ENCODE assay signal across 13 cellular contexts in genomic region chr14:96086032-96086431, GRCh38. TPM values are rescaled to one million over a fixed set of nuclear protein-coding genes. Genes with fewer than 3 reads are reported as not detected.
A peak's percentile ranks its signal among the peaks of the same experiment; 100 is the strongest.
DNase-seq lines count a peak whose midpoint lies in the region; ATAC-seq and TF ChIP-seq lines count a peak whose summit lies in the region.
"Had no signal": no experiment of that assay in that cellular context is flagged by ENCODE, and none has a peak within 500 bp of the region (broad histone marks: within the 10 kb centered on the region; RNA-seq: fewer than 3 reads in every experiment).

No MANE protein-coding gene starts in this region.

- no peak for TF ChIP-seq CTCF in fibroblast of pulmonary artery (IDR thresholded peaks at IDR 0.05; ENCODE audit: low read length, missing control alignments)
- no peak for TF ChIP-seq CTCF in sigmoid colon (IDR thresholded peaks at IDR 0.05)

- TF ChIP-seq EP300 in sigmoid colon (IDR thresholded peaks at IDR 0.05): no peak

- no peak for ATAC-seq in GM21360 (IDR thresholded peaks at IDR 0.05; ENCODE audit: unreplicated experiment)
- ATAC-seq: activated CD8-positive, alpha-beta T cell treated with anti-CD3 and anti-CD28 coated beads for 36 hours had no signal

- H3K27me3 ChIP-seq in sigmoid colon: no peaks in the 10 kb centered on the region

- H3K9me3 ChIP-seq in sigmoid colon: no peaks in the 10 kb centered on the region
- H3K9me3 ChIP-seq: spleen had no signal

- no peak overlapping the region for H3K27ac ChIP-seq in sigmoid colon
- H3K27ac ChIP-seq: spleen had no signal

- WGBS in sigmoid colon, 2 donors: 53 to 54% methylated on average over 3 of the region's 3 CpGs

- peaks cover 0 to 29% (median 16%) of the 10 kb centered on the region in 4 donors for H3K4me1 ChIP-seq in sigmoid colon

- in situ Hi-C loops in SK-MEL-5 (cut with HindIII; ENCODE audit: low pct_unique_long_range_greater_than_20kb, low sequenced_read_pairs): no loop called here

- no peak for TF ChIP-seq POLR2A in sigmoid colon (IDR thresholded peaks at IDR 0.05)

- intact Hi-C loops in sigmoid colon (cut with DNase I): no loop called here

- H3K4me3 ChIP-seq in fibroblast of pulmonary artery (replicated peaks; ENCODE audit: low read depth, low read length) (no peak overlapping the region), sigmoid colon (no peak overlapping the region)
- H3K4me3 ChIP-seq: spleen had no signal

- DNase-seq in EL: peak; percentile 88
- peak; percentile 19 for DNase-seq in SK-MEL-5 (ENCODE audit: low read depth, low spot score)
- peak; percentile 53 for DNase-seq in fibroblast of pulmonary artery (ENCODE audit: low read depth)
- peak; percentile 32 for DNase-seq in sigmoid colon
- no peak for DNase-seq in activated gamma-delta T cell treated with Interleukin-2 at 50 U/mL for 16 hours
- no peak for DNase-seq in activated T-cell treated with anti-CD3 and anti-CD28 coated beads, Interleukin-2, amount 50 U/mL, for 48 hours
- DNase-seq in HT-29 (ENCODE audit: low spot score): no peak
- DNase-seq: effector CD8-positive, alpha-beta T cell; NCI-H1105 treated with DMSO at 0.1 percent for 48 hours; T-helper 1 cell had no signal

- peaks cover 0 to 32% (median 3%) of the 10 kb centered on the region in 4 donors for H3K36me3 ChIP-seq in sigmoid colon

RNA-seq across cellular contexts. Expression of gene C14orf132, which starts 46.9 kb away (rescaled TPM):
- total RNA-seq in SK-MEL-5 (2014; rRNA removed; shearing (Covaris generic)): 0.77 and 0.87 TPM in 2 replicates
- polyA plus RNA-seq in SK-MEL-5 (2015; cell fraction: cytosol; rRNA removed): 0.98 and 2.6 TPM in 2 replicates
- 2.2 and 2.4 TPM in 2 replicates for polyA plus RNA-seq in SK-MEL-5 (2015; cell fraction: nucleus; rRNA removed)
- total RNA-seq in sigmoid colon: 10 to 100 TPM; 10.4 to 30.4 (median 23.6) TPM
- polyA plus RNA-seq in sigmoid colon: 1 to 10 TPM; 2.4 to 4.3 (median 3.2) TPM
- not detected in 2 replicates for total RNA-seq in HT-29 (2014; rRNA removed; shearing (Covaris generic))

Comparison
In these comparisons a context has a peak if more than half of its experiments do, and no peak if none do; other contexts are left out.
1. DNase-seq: peak in EL (single experiment), SK-MEL-5 (single experiment), fibroblast of pulmonary artery (single experiment) and sigmoid colon (single experiment); none in activated gamma-delta T cell treated with Interleukin-2 at 50 U/mL for 16 hours (single experiment), activated T-cell treated with anti-CD3 and anti-CD28 coated beads, Interleukin-2, amount 50 U/mL, for 48 hours (0 of 2) and HT-29 (single experiment).